ENCODE assay signal across 35 cellular contexts in the genomic region with DNA sequence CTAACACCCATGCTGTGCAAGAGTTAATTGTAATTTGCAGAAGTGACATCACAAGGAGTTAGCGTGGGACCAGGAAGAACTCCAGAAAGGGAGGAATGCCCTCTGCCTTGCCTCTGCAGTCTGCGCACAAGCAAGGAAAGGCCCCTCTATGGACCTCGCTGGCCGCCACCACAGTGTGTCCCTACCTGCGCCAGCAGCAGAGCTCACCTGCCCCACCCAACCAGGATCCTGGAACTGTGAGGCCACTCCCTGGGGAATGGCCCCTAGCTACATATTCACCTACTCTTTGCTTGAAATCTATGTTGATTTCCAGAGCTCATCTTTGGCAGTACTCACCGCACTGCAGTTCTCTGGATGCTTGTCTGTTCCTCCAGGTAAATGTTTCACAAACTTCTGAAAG.
"Had no signal": no experiment of that assay in that cellular context is flagged by ENCODE, and none has a peak within 500 bp of the region (broad histone marks: within the 10 kb centered on the region; RNA-seq: fewer than 3 reads in every experiment).

No MANE protein-coding gene starts in this region.

- H3K27ac ChIP-seq: adrenal gland, body of pancreas, epithelial cell of prostate, esophagus squamous epithelium, WERI-Rb-1 had no signal

- H3K4me1 Mint-ChIP-seq: activated CD4-positive, alpha-beta T cell treated with anti-CD3 and anti-CD28 coated beads for 36 hours; activated CD4-positive, alpha-beta T cell treated with anti-CD3 and anti-CD28 coated beads, Interleukin-2, amount 10 ng/mL, durations not matched to agents 24 days and 14 days; activated CD8-positive, alpha-beta memory T cell treated with anti-CD3 and anti-CD28 coated beads, Interleukin-2, amount 10 ng/mL, durations not matched to agents 7 days and 5 days; activated naive CD4-positive, alpha-beta T cell treated with anti-CD3 and anti-CD28 coated beads, Interleukin-2, amount 50 U/mL, for 24 hours; activated naive CD8-positive, alpha-beta T cell treated with anti-CD3 and anti-CD28 coated beads for 36 hours; activated naive CD8-positive, alpha-beta T cell treated with anti-CD3 and anti-CD28 coated beads, Interleukin-2, amount 50 U/mL, for 24 hours; T-helper 17 cell had no signal

- H3K36me3 Mint-ChIP-seq: activated CD4-positive, alpha-beta memory T cell treated with anti-CD3 and anti-CD28 coated beads for 36 hours; activated CD8-positive, alpha-beta memory T cell treated with anti-CD3 and anti-CD28 coated beads, Interleukin-2, amount 10 ng/mL, durations not matched to agents 7 days and 5 days; activated naive CD4-positive, alpha-beta T cell treated with anti-CD3 and anti-CD28 coated beads, Interleukin-2, amount 50 U/mL, for 24 hours; activated naive CD8-positive, alpha-beta T cell treated with anti-CD3 and anti-CD28 coated beads for 36 hours had no signal

- H3K4me3 ChIP-seq: adrenal gland, body of pancreas, esophagus squamous epithelium had no signal

- DNase-seq: activated CD4-positive, alpha-beta memory T cell treated with anti-CD3 and anti-CD28 coated beads for 36 hours; activated CD4-positive, alpha-beta T cell treated with anti-CD3 and anti-CD28 coated beads for 36 hours; activated CD4-positive, alpha-beta T cell treated with anti-CD3 and anti-CD28 coated beads, Interleukin-2, amount 10 ng/mL, durations not matched to agents 24 days and 14 days; activated CD4-positive, CD25-positive, alpha-beta regulatory T cell; activated CD4-positive, CD25-positive, alpha-beta regulatory T cell treated with anti-CD3 and anti-CD28 coated beads, Interleukin-2, amount 50 U/mL, for 72 hours; activated CD8-positive, alpha-beta memory T cell treated with anti-CD3 and anti-CD28 coated beads, Interleukin-2, amount 10 ng/mL, durations not matched to agents 7 days and 5 days; activated CD8-positive, alpha-beta memory T cell treated with anti-CD3 and anti-CD28 coated beads, Interleukin-2, amount 50 U/mL, for 4 hours; activated CD8-positive, alpha-beta T cell treated with anti-CD3 and anti-CD28 coated beads, Interleukin-2, amount 10 ng/mL, durations not matched to agents 7 days and 5 days; activated effector memory CD4-positive, alpha-beta T cell treated with anti-CD3 and anti-CD28 coated beads, Interleukin-2, amount 50 U/mL, for 16 hours; activated naive CD4-positive, alpha-beta T cell treated with anti-CD3 and anti-CD28 coated beads for 36 hours; activated naive CD8-positive, alpha-beta T cell treated with anti-CD3 and anti-CD28 coated beads for 36 hours; activated naive CD8-positive, alpha-beta T cell treated with anti-CD3 and anti-CD28 coated beads, Interleukin-2, amount 50 U/mL, for 24 hours; activated T-cell treated with anti-CD3 and anti-CD28 coated beads, Interleukin-2, amount 50 U/mL, for 1 hour; activated T-cell treated with anti-CD3 and anti-CD28 coated beads, Interleukin-2, amount 50 U/mL, for 48 hours; adrenal gland; amygdala; aorta; body of pancreas; caudate nucleus; cortex of kidney; dermis blood vessel endothelial cell; effector CD4-positive, alpha-beta T cell; effector memory CD8-positive, alpha-beta T cell; esophagus squamous epithelium; foreskin melanocyte; glutamatergic neuron; T-helper 1 cell; T-helper 17 cell; T1000; WERI-Rb-1 had no signal

- H3K9me3 Mint-ChIP-seq: activated CD4-positive, alpha-beta memory T cell treated with anti-CD3 and anti-CD28 coated beads for 36 hours; activated CD4-positive, alpha-beta T cell treated with anti-CD3 and anti-CD28 coated beads, Interleukin-2, amount 10 ng/mL, durations not matched to agents 24 days and 14 days; activated naive CD4-positive, alpha-beta T cell treated with anti-CD3 and anti-CD28 coated beads for 36 hours; activated naive CD4-positive, alpha-beta T cell treated with anti-CD3 and anti-CD28 coated beads, Interleukin-2, amount 50 U/mL, for 24 hours; activated naive CD8-positive, alpha-beta T cell treated with anti-CD3 and anti-CD28 coated beads for 36 hours; activated naive CD8-positive, alpha-beta T cell treated with anti-CD3 and anti-CD28 coated beads, Interleukin-2, amount 50 U/mL, for 24 hours; activated T-helper 1 cell treated with anti-CD3 and anti-CD28 coated beads, Interleukin-12 subunit alpha, Interleukin-12 subunit beta, Interleukin-2, Interleukin-4 antibody, amounts not matched to agents 30 ng/mL and 10 ng/mL and 1 ng/mL, durations not matched to agents 14 hours and 24 hours and 36 hours; activated T-helper 2 cell treated with anti-CD3 and anti-CD28 coated beads, Interferon-gamma antibody, Interleukin-2, Interleukin-4, amounts not matched to agents 10 μg/mL and 5 μg/mL and 100 μg/mL, durations not matched to agents 14 hours and 24 hours and 36 hours; T-helper 2 cell treated with Interferon-gamma antibody and Interleukin-4, amounts not matched to agents 5 μg/mL and 100 μg/mL, for 36 hours had no signal

- H3K9me3 ChIP-seq: adrenal gland, body of pancreas, esophagus squamous epithelium had no signal

- H3K27me3 ChIP-seq: adrenal gland, body of pancreas, esophagus squamous epithelium had no signal

- H3K4me3 Mint-ChIP-seq: activated CD4-positive, alpha-beta memory T cell treated with anti-CD3 and anti-CD28 coated beads for 36 hours; activated CD4-positive, alpha-beta T cell treated with anti-CD3 and anti-CD28 coated beads for 36 hours; activated CD4-positive, alpha-beta T cell treated with anti-CD3 and anti-CD28 coated beads, Interleukin-2, amount 10 ng/mL, durations not matched to agents 24 days and 14 days; activated CD8-positive, alpha-beta memory T cell treated with anti-CD3 and anti-CD28 coated beads, Interleukin-2, amount 10 ng/mL, durations not matched to agents 7 days and 5 days; activated CD8-positive, alpha-beta T cell treated with anti-CD3 and anti-CD28 coated beads, Interleukin-2, amount 10 ng/mL, durations not matched to agents 7 days and 5 days; activated naive CD4-positive, alpha-beta T cell treated with anti-CD3 and anti-CD28 coated beads for 36 hours; activated naive CD4-positive, alpha-beta T cell treated with anti-CD3 and anti-CD28 coated beads, Interleukin-2, amount 50 U/mL, for 24 hours; activated naive CD8-positive, alpha-beta T cell treated with anti-CD3 and anti-CD28 coated beads for 36 hours; activated naive CD8-positive, alpha-beta T cell treated with anti-CD3 and anti-CD28 coated beads, Interleukin-2, amount 50 U/mL, for 24 hours; activated T-helper 1 cell treated with anti-CD3 and anti-CD28 coated beads, Interleukin-12 subunit alpha, Interleukin-12 subunit beta, Interleukin-2, Interleukin-4 antibody, amounts not matched to agents 30 ng/mL and 10 ng/mL and 1 ng/mL, durations not matched to agents 14 hours and 24 hours and 36 hours; effector memory CD8-positive, alpha-beta T cell; T-helper 17 cell; T-helper 2 cell treated with Interferon-gamma antibody and Interleukin-4, amounts not matched to agents 5 μg/mL and 100 μg/mL, for 36 hours had no signal

- H3K27ac Mint-ChIP-seq: activated CD4-positive, alpha-beta memory T cell treated with anti-CD3 and anti-CD28 coated beads for 36 hours; activated CD4-positive, alpha-beta T cell treated with anti-CD3 and anti-CD28 coated beads for 36 hours; activated CD4-positive, alpha-beta T cell treated with anti-CD3 and anti-CD28 coated beads, Interleukin-2, amount 10 ng/mL, durations not matched to agents 24 days and 14 days; activated CD8-positive, alpha-beta memory T cell treated with anti-CD3 and anti-CD28 coated beads, Interleukin-2, amount 10 ng/mL, durations not matched to agents 7 days and 5 days; activated CD8-positive, alpha-beta T cell treated with anti-CD3 and anti-CD28 coated beads, Interleukin-2, amount 10 ng/mL, durations not matched to agents 7 days and 5 days; activated naive CD4-positive, alpha-beta T cell treated with anti-CD3 and anti-CD28 coated beads for 36 hours; activated naive CD4-positive, alpha-beta T cell treated with anti-CD3 and anti-CD28 coated beads, Interleukin-2, amount 50 U/mL, for 24 hours; activated naive CD8-positive, alpha-beta T cell treated with anti-CD3 and anti-CD28 coated beads for 36 hours; activated naive CD8-positive, alpha-beta T cell treated with anti-CD3 and anti-CD28 coated beads, Interleukin-2, amount 50 U/mL, for 24 hours; activated T-helper 1 cell treated with anti-CD3 and anti-CD28 coated beads, Interleukin-12 subunit alpha, Interleukin-12 subunit beta, Interleukin-2, Interleukin-4 antibody, amounts not matched to agents 30 ng/mL and 10 ng/mL and 1 ng/mL, durations not matched to agents 14 hours and 24 hours and 36 hours; activated T-helper 2 cell treated with anti-CD3 and anti-CD28 coated beads, Interferon-gamma antibody, Interleukin-2, Interleukin-4, amounts not matched to agents 10 μg/mL and 5 μg/mL and 100 μg/mL, durations not matched to agents 14 hours and 24 hours and 36 hours; effector memory CD8-positive, alpha-beta T cell; T-helper 17 cell; T-helper 2 cell treated with Interferon-gamma antibody and Interleukin-4, amounts not matched to agents 5 μg/mL and 100 μg/mL, for 36 hours had no signal

- ATAC-seq: activated CD4-positive, alpha-beta T cell treated with anti-CD3 and anti-CD28 coated beads for 36 hours; activated CD8-positive, alpha-beta memory T cell treated with anti-CD3 and anti-CD28 coated beads, Interleukin-2, amount 10 ng/mL, durations not matched to agents 7 days and 5 days; activated CD8-positive, alpha-beta T cell treated with anti-CD3 and anti-CD28 coated beads, Interleukin-2, amount 10 ng/mL, durations not matched to agents 7 days and 5 days; activated naive CD8-positive, alpha-beta T cell treated with anti-CD3 and anti-CD28 coated beads, Interleukin-2, amount 50 U/mL, for 24 hours; body of pancreas; effector memory CD8-positive, alpha-beta T cell; T-helper 17 cell had no signal

- H3K4me1 ChIP-seq: adrenal gland, body of pancreas, esophagus squamous epithelium had no signal

- H3K27me3 Mint-ChIP-seq: activated CD4-positive, alpha-beta T cell treated with anti-CD3 and anti-CD28 coated beads, Interleukin-2, amount 10 ng/mL, durations not matched to agents 24 days and 14 days; activated CD8-positive, alpha-beta memory T cell treated with anti-CD3 and anti-CD28 coated beads, Interleukin-2, amount 10 ng/mL, durations not matched to agents 7 days and 5 days; effector memory CD8-positive, alpha-beta T cell had no signal

- H3K36me3 ChIP-seq: adrenal gland, esophagus squamous epithelium, WERI-Rb-1 had no signal
